Comparison of ENCODE assay signal across 27 cellular contexts in genomic region chr11:3873712-3874349, GRCh38. TPM values are rescaled to one million over a fixed set of nuclear protein-coding genes. Genes with fewer than 3 reads are reported as not detected.
DNase-seq lines count a peak whose midpoint lies in the region; ATAC-seq and TF ChIP-seq lines count a peak whose summit lies in the region.
"Had no signal": no experiment of that assay in that cellular context is flagged by ENCODE, and none has a peak within 500 bp of the region (broad histone marks: within the 10 kb centered on the region; RNA-seq: fewer than 3 reads in every experiment).

No MANE protein-coding gene starts in this region.

- no peak overlapping the region for H3K4me3 Mint-ChIP-seq in CD8-positive, alpha-beta memory T cell
- H3K4me3 Mint-ChIP-seq in nephron progenitor cell, result no peak overlapping the region

- H3K4me3 ChIP-seq in CD8-positive, alpha-beta memory T cell (ENCODE audit: low read length), result no peak overlapping the region
- H3K4me3 ChIP-seq in Panc1 (ENCODE audit: low read depth in 2 of 2, low read length in 2 of 2), result no peak overlapping the region
- H3K4me3 ChIP-seq: adrenal gland, hepatocyte, left lung, PC-9, stomach had no signal

- in situ Hi-C loops in Panc1 (cut with HindIII; ENCODE audit: low pct_unique_long_range_greater_than_20kb, low sequenced_read_pairs), result no loop called here

- no TSS peak for BruUV-seq in Panc1 (replicated peaks; lab: Mats Ljungman, UMichigan)

- H3K27me3 Mint-ChIP-seq in CD8-positive, alpha-beta memory T cell, result no peaks in the 10 kb centered on the region
- H3K27me3 Mint-ChIP-seq in nephron progenitor cell (ENCODE audit: low read depth, poor library complexity), result no peaks in the 10 kb centered on the region

- peak overlapping the region in 6 of 8 donors; percentile 28 to 76 (median 56) for H3K27ac Mint-ChIP-seq in CD8-positive, alpha-beta memory T cell
- H3K27ac Mint-ChIP-seq in nephron progenitor cell, result peak overlapping the region; percentile 18

- DNase-seq in DMS 273 (lab: John Stamatoyannopoulos, UW; ENCODE audit: unreplicated experiment) (peak; percentile 18), DMS 273 treated with DMSO at 0.1 percent for 48 hours (lab: John Stamatoyannopoulos, UW) (no peak), Panc1 (ENCODE audit: low read depth, low spot score) (no peak), nephron progenitor cell (no peak), HT-29 (ENCODE audit: low spot score) (no peak), left ventricle myocardium superior (no peak)
- no peak for DNase-seq in CD8-positive, alpha-beta memory T cell
- DNase-seq in activated CD8-positive, alpha-beta memory T cell treated with anti-CD3 and anti-CD28 coated beads for 24 hours, result no peak
- DNase-seq: activated CD4-positive, alpha-beta T cell treated with anti-CD3 and anti-CD28 coated beads for 48 hours; activated CD8-positive, alpha-beta memory T cell treated with anti-CD3 and anti-CD28 coated beads, Interleukin-2, amount 50 U/mL, for 4 hours; activated effector memory CD4-positive, alpha-beta T cell treated with Interleukin-2 at 50 U/mL for 16 hours; adrenal gland; brain microvascular endothelial cell; Calu3; effector CD4-positive, alpha-beta T cell; foreskin keratinocyte; left lung; NCI-H1694; NCI-H774; PC-9; stimulated activated CD4-positive, alpha-beta T cell treated with anti-CD3 and anti-CD28 coated beads, Interleukin-4, amount 100 ng/mL, for 24 hours; stomach; T-helper 1 cell; trophoblast cell had no signal

- CTCF ChIA-PET in CD8-positive, alpha-beta memory T cell (lab: Charles Lee), result interaction anchor here (1.2 to 8.9 kb wide), 3 partner anchors 17 to 30 kb away, joined by 4 to 127 read pairs (median 6); partner anchors contain the start of gene STIM1
- CTCF ChIA-PET in Panc1 (lab: Charles Lee), result interaction anchor here (0.7 to 2.4 kb wide), 3 partner anchors 14 to 24 kb away, joined by 3 to 10 read pairs (median 9); partner anchors contain the start of gene STIM1

- intact Hi-C loops in Panc1 (cut with micrococcal nuclease; ENCODE audit: unreplicated experiment), result no loop called here
- intact Hi-C loops in left ventricle myocardium superior (cut with micrococcal nuclease), result no loop called here

- no peaks in the 10 kb centered on the region for H3K9me3 ChIP-seq in CD8-positive, alpha-beta memory T cell (ENCODE audit: low read length)
- H3K9me3 ChIP-seq in Panc1 (ENCODE audit: control insufficient read depth, insufficient read depth, low read depth, low read length), result no peaks in the 10 kb centered on the region
- H3K9me3 ChIP-seq: adrenal gland, left lung, stomach had no signal

- H3K4me1 ChIP-seq in CD8-positive, alpha-beta memory T cell (ENCODE audit: insufficient read depth, low read length), result peaks cover 66% of the 10 kb centered on the region
- peaks cover 17% of the 10 kb centered on the region for H3K4me1 ChIP-seq in Panc1 (ENCODE audit: control insufficient read depth, insufficient read depth, low read length)

- H3K27ac ChIP-seq in CD8-positive, alpha-beta memory T cell (ENCODE audit: low read depth, low read length), result no peak overlapping the region
- no peak overlapping the region for H3K27ac ChIP-seq in Panc1 (ENCODE audit: low read length)
- H3K27ac ChIP-seq: 22Rv1, adrenal gland, brain microvascular endothelial cell, foreskin keratinocyte, hepatocyte, left lung, PC-9 had no signal

- peaks cover 81 to 90% (median 88%) of the 10 kb centered on the region in 3 donors for H3K4me1 Mint-ChIP-seq in CD8-positive, alpha-beta memory T cell
- peaks cover 33% of the 10 kb centered on the region for H3K4me1 Mint-ChIP-seq in nephron progenitor cell

- ATAC-seq in Panc1 (peak; percentile 31; the same call in 1 of the 2 replicates), left ventricle myocardium superior (no peak)
- ATAC-seq: foreskin keratinocyte, HepG2, left lung had no signal

- TF ChIP-seq CTCF in Panc1 (IDR thresholded peaks at IDR 0.05) (no peak), nephron progenitor cell (IDR thresholded peaks at IDR 0.05) (no peak)

- H3K36me3 ChIP-seq in CD8-positive, alpha-beta memory T cell (ENCODE audit: insufficient read depth, low read length), result no peaks in the 10 kb centered on the region
- H3K36me3 ChIP-seq in Panc1 (ENCODE audit: control insufficient read depth, insufficient read depth, low read length), result no peaks in the 10 kb centered on the region
- H3K36me3 ChIP-seq: adrenal gland, brain microvascular endothelial cell, left lung, stomach had no signal

- POLR2A ChIA-PET in CD8-positive, alpha-beta memory T cell (lab: Charles Lee), result interaction anchor here (1.3 kb wide), 1 partner anchor 19 kb away, joined by 9 read pairs; the partner anchor contains the start of gene STIM1
- POLR2A ChIA-PET in Panc1 (lab: Charles Lee), result no interaction called here

- peaks cover 0 to 19% (median 4%) of the 10 kb centered on the region in 3 donors for H3K36me3 Mint-ChIP-seq in CD8-positive, alpha-beta memory T cell
- no peaks in the 10 kb centered on the region for H3K36me3 Mint-ChIP-seq in nephron progenitor cell (ENCODE audit: low read depth)

- H3K9me3 Mint-ChIP-seq in CD8-positive, alpha-beta memory T cell, result no peaks in the 10 kb centered on the region
- H3K9me3 Mint-ChIP-seq in nephron progenitor cell, result no peaks in the 10 kb centered on the region

- H3K27me3 ChIP-seq in CD8-positive, alpha-beta memory T cell (ENCODE audit: insufficient read depth, low read length, poor library complexity, severe bottlenecking), result no peaks in the 10 kb centered on the region
- H3K27me3 ChIP-seq in Panc1 (ENCODE audit: control insufficient read depth, insufficient read depth, low read length), result no peaks in the 10 kb centered on the region
- H3K27me3 ChIP-seq: adrenal gland, brain microvascular endothelial cell, foreskin keratinocyte, hepatocyte, left lung, stomach had no signal

RNA-seq across cellular contexts. Expression of gene STIM1, which starts 18.4 kb away (rescaled TPM):
- 10 to 100 TPM; 45.6 to 46.0 TPM for total RNA-seq in CD8-positive, alpha-beta memory T cell
- 43.8 TPM for polyA plus RNA-seq in CD8-positive, alpha-beta memory T cell
- total RNA-seq in Panc1 (2021; ENCODE audit: unreplicated experiment), result 93.6 TPM
- 82.7 TPM for polyA plus RNA-seq in Panc1 (2012; ENCODE audit: insufficient read length)
- total RNA-seq in HT-29 (2014; rRNA removed; shearing (Covaris generic)), result 28.3 and 29.4 TPM in 2 replicates
- 17.0 TPM for total RNA-seq in left ventricle myocardium superior

RNA-seq across cellular contexts. Expression of gene RHOG, which starts 33.1 kb away (rescaled TPM):
- 100 to 1,000 TPM; 170 to 175 TPM for total RNA-seq in CD8-positive, alpha-beta memory T cell
- 229 TPM for polyA plus RNA-seq in CD8-positive, alpha-beta memory T cell
- total RNA-seq in Panc1 (2021; ENCODE audit: unreplicated experiment) (156 TPM), left ventricle myocardium superior (18.6 TPM)
- polyA plus RNA-seq in Panc1 (2012; ENCODE audit: insufficient read length), result 219 TPM
- 53.4 and 58.9 TPM in 2 replicates for total RNA-seq in HT-29 (2014; rRNA removed; shearing (Covaris generic))
